ENCODE assay signal across 13 cellular contexts in genomic region chr3:114058646-114059045, GRCh38. TPM values are rescaled to one million over a fixed set of nuclear protein-coding genes. Genes with fewer than 3 reads are reported as not detected.
DNase-seq lines count a peak whose midpoint lies in the region; ATAC-seq, FAIRE-seq and TF ChIP-seq lines count a peak whose summit lies in the region.
"Had no signal": no experiment of that assay in that cellular context is flagged by ENCODE, and none has a peak within 500 bp of the region (broad histone marks: within the 10 kb centered on the region; RNA-seq: fewer than 3 reads in every experiment).

No MANE protein-coding gene starts in this region.

- H3K4me1 ChIP-seq in HepG2 (ENCODE audit: insufficient read depth, low read length): peaks cover 24% of the 10 kb centered on the region
- peaks cover 0 to 14% (median 0%) of the 10 kb centered on the region in 4 donors for H3K4me1 ChIP-seq in right lobe of liver
- peaks cover 16% of the 10 kb centered on the region for H3K4me1 ChIP-seq in Panc1 (ENCODE audit: control insufficient read depth, insufficient read depth, low read length)

- H3K9me3 Mint-ChIP-seq in endothelial cell (ENCODE audit: unreplicated experiment): no peaks in the 10 kb centered on the region

- TF ChIP-seq CTCF in HepG2 (CRISPR knock-in tag; IDR thresholded peaks at IDR 0.05): no peak
- TF ChIP-seq CTCF in right lobe of liver (IDR thresholded peaks at IDR 0.05): no peak
- TF ChIP-seq CTCF in Panc1 (IDR thresholded peaks at IDR 0.05): no peak
- no peak for TF ChIP-seq CTCF in endothelial cell (IDR thresholded peaks at IDR 0.05; ENCODE audit: unreplicated experiment)

- peak overlapping the region; percentile 20 for H3K4me3 Mint-ChIP-seq in endothelial cell (ENCODE audit: unreplicated experiment)

- H3K36me3 ChIP-seq in HepG2 (replicated peaks in 1 of 2; ENCODE audit: control insufficient read depth in 1 of 2, insufficient read depth in 2 of 2, low read length in 2 of 2) (peaks cover 0 to 4% of the 10 kb centered on the region in 2 experiments; a peak in 1 of 5 replicates), right lobe of liver (no peaks in the 10 kb centered on the region), Panc1 (ENCODE audit: control insufficient read depth, insufficient read depth, low read length) (peaks cover 4% of the 10 kb centered on the region)

- no peak overlapping the region for H3K4me3 ChIP-seq in HepG2 (replicated peaks in 1 of 3; ENCODE audit: insufficient read depth in 1 of 3, low read depth in 2 of 3, low read length in 3 of 3)
- no peak overlapping the region for H3K4me3 ChIP-seq in right lobe of liver
- H3K4me3 ChIP-seq in Panc1 (ENCODE audit: low read depth in 2 of 2, low read length in 2 of 2): peak overlapping the region; percentile 1 to 97; a peak in 1 of 4 replicates

- CTCF ChIA-PET in HepG2 (lab: Yijun Ruan, JAX; ENCODE audit: low intra/inter-chr PET ratio, low total read pairs) (no interaction called here), Panc1 (lab: Charles Lee) (no interaction called here)

- peaks cover 57% of the 10 kb centered on the region for H3K79me2 ChIP-seq in HepG2 (ENCODE audit: insufficient read depth, low read length)

- H3K4me1 Mint-ChIP-seq in endothelial cell (ENCODE audit: unreplicated experiment): peaks cover 16% of the 10 kb centered on the region

- TF ChIP-seq EP300 in HepG2 (IDR thresholded peaks at IDR 0.05; ENCODE audit: low read depth in 2 of 2, low read length in 2 of 2) (no peak), HepG2 (CRISPR knock-in tag; IDR thresholded peaks at IDR 0.05; ENCODE audit: borderline replicate concordance) (no peak)

- H4K20me1 ChIP-seq in HepG2 (ENCODE audit: insufficient read depth, low read length): no peaks in the 10 kb centered on the region

- H3K27ac ChIP-seq in HepG2 (ENCODE audit: extremely low read length, insufficient read depth, low read length): no peak overlapping the region
- H3K27ac ChIP-seq in right lobe of liver: no peak overlapping the region
- no peak overlapping the region for H3K27ac ChIP-seq in Panc1 (ENCODE audit: low read length)
- H3K27ac ChIP-seq: C4-2B had no signal

- in situ Hi-C loops in HepG2 (cut with HindIII; ENCODE audit: extremely low pct_ligation_motif_present, low pct_unique_long_range_greater_than_20kb): no loop called here
- in situ Hi-C loops in Panc1 (cut with HindIII; ENCODE audit: low pct_unique_long_range_greater_than_20kb, low sequenced_read_pairs): no loop called here

- POLR2A ChIA-PET in HepG2 (lab: Yijun Ruan, JAX): no interaction called here
- POLR2A ChIA-PET in Panc1 (lab: Charles Lee): no interaction called here

- DNase-seq in HepG2 (ENCODE audit: low spot score): no peak
- no peak for DNase-seq in right lobe of liver
- DNase-seq in Panc1 (ENCODE audit: low read depth, low spot score): no peak
- DNase-seq in endothelial cell (ENCODE audit: low spot score): no peak
- no peak for DNase-seq in globus pallidus (ENCODE audit: low spot score)
- no peak for DNase-seq in NCI-H748 (lab: John Stamatoyannopoulos, UW; ENCODE audit: unreplicated experiment)
- DNase-seq in cerebellar nuclear complex (lab: John Stamatoyannopoulos, UW): no peak
- DNase-seq: activated gamma-delta T cell treated with Interleukin-2 at 50 U/mL for 16 hours; mesenchymal stem cell; NCI-H446; stimulated activated CD4-positive, alpha-beta T cell treated with anti-CD3 and anti-CD28 coated beads, Interleukin-1b, Interleukin-23, amount 100 ng/mL, for 48 hours had no signal

- no peaks in the 10 kb centered on the region for H3K36me3 Mint-ChIP-seq in endothelial cell (ENCODE audit: low read depth, unreplicated experiment)

- H3K9me3 ChIP-seq in HepG2 (ENCODE audit: low read length): no peaks in the 10 kb centered on the region
- H3K9me3 ChIP-seq in right lobe of liver: no peaks in the 10 kb centered on the region
- no peaks in the 10 kb centered on the region for H3K9me3 ChIP-seq in Panc1 (ENCODE audit: control insufficient read depth, insufficient read depth, low read depth, low read length)

- WGBS in HepG2 (ENCODE audit: low lambda C conversion rate): 94% methylated on average over 8 of the region's 8 CpGs
- WGBS in right lobe of liver (ENCODE audit: insufficient coverage, low coverage, low lambda C conversion rate, missing lambda C conversion rate): 81% methylated on average over 7 of the region's 8 CpGs

- peak overlapping the region; percentile 75; the same call in 1 of the 2 replicates for H3K4me2 ChIP-seq in HepG2 (ENCODE audit: low read depth, low read length)

- no peak for TF ChIP-seq RAD21 in HepG2 (CRISPR knock-in tag; IDR thresholded peaks at IDR 0.05)

- ATAC-seq in HepG2 (no peak), right lobe of liver (no peak), Panc1 (no peak), GM21381 (IDR thresholded peaks at IDR 0.05; ENCODE audit: unreplicated experiment) (no peak)

- no peak for FAIRE-seq in HepG2 (lab: Jason Lieb, UNC)

- no peak overlapping the region for H3K9ac ChIP-seq in HepG2 (ENCODE audit: insufficient read depth, low read depth, low read length)

- TF ChIP-seq POLR2A in HepG2 (IDR thresholded peaks at IDR 0.05; ENCODE audit: insufficient read depth in 1 of 2, low read depth in 2 of 2, low read length in 2 of 2) (no peak), right lobe of liver (IDR thresholded peaks at IDR 0.05) (no peak)

- intact Hi-C loops in HepG2 (cut with micrococcal nuclease; ENCODE audit: unreplicated experiment): loop anchor here (10.0 kb wide), 1 partner anchor 544 kb away; the partner anchor contains the start of gene SPICE1
- intact Hi-C loops in right lobe of liver (cut with DNase I): no loop called here
- intact Hi-C loops in Panc1 (cut with micrococcal nuclease; ENCODE audit: unreplicated experiment): loop anchor here (10.0 kb wide), 1 partner anchor 214 kb away; no protein-coding TSS in a partner anchor

- no TSS peak for BruUV-seq in HepG2 (replicated peaks; lab: Mats Ljungman, UMichigan)
- no TSS peak for BruUV-seq in Panc1 (replicated peaks; lab: Mats Ljungman, UMichigan)

- H3K27me3 ChIP-seq in HepG2 (ENCODE audit: control insufficient read depth in 1 of 2, insufficient read depth in 2 of 2, low read length in 2 of 2) (no peaks in the 10 kb centered on the region; a peak in 1 of 5 replicates), right lobe of liver (no peaks in the 10 kb centered on the region), Panc1 (ENCODE audit: control insufficient read depth, insufficient read depth, low read length) (no peaks in the 10 kb centered on the region)

- no peak overlapping the region for H3K27ac Mint-ChIP-seq in endothelial cell (ENCODE audit: unreplicated experiment)

- H3K27me3 Mint-ChIP-seq in endothelial cell (ENCODE audit: unreplicated experiment): peaks cover 5% of the 10 kb centered on the region

- H2AFZ ChIP-seq in HepG2 (ENCODE audit: low read length): no peak overlapping the region

RNA-seq across cellular contexts. Expression of gene QTRT2, which starts 2.1 kb away (rescaled TPM):
- total RNA-seq in HepG2 (2016; rRNA removed; fragmentation: Illumina TruSeq; extraction: Trizol): 33.4 and 38.0 TPM in 2 replicates
- total RNA-seq in HepG2 (2016; cell fraction: cytosol; rRNA removed; fragmentation: Illumina TruSeq; extraction: Trizol; ENCODE audit: low read depth): 11.0 and 12.1 TPM in 2 replicates
- total RNA-seq in HepG2 (2016; cell fraction: insoluble cytoplasmic fraction; rRNA removed; fragmentation: Illumina TruSeq; extraction: Trizol): 36.8 and 38.6 TPM in 2 replicates
- total RNA-seq in HepG2 (2016; cell fraction: membrane; rRNA removed; fragmentation: Illumina TruSeq; extraction: Trizol): 23.6 and 28.2 TPM in 2 replicates
- total RNA-seq in HepG2 (2016; cell fraction: nucleus; rRNA removed; fragmentation: Illumina TruSeq; extraction: Trizol): 43.9 and 45.3 TPM in 2 replicates
- 6.6 and 7.1 TPM in 2 replicates for polyA plus RNA-seq in HepG2 (2011; rRNA removed)
- polyA plus RNA-seq in HepG2 (2011; cell fraction: cytosol; rRNA removed): 4.1 and 6.0 TPM in 2 replicates
- polyA plus RNA-seq in HepG2 (2011; cell fraction: nucleus; rRNA removed): 5.6 and 6.7 TPM in 2 replicates
- 10.0 and 10.9 TPM in 2 replicates for polyA plus RNA-seq in HepG2 (2012)
- 1.2 and 1.3 TPM in 2 replicates for polyA plus RNA-seq in HepG2 (2016; cell fraction: cytosol; fragmentation: Illumina TruSeq; extraction: Trizol; ENCODE audit: low read depth)
- 22.8 and 23.8 TPM in 2 replicates for polyA plus RNA-seq in HepG2 (2016; cell fraction: insoluble cytoplasmic fraction; fragmentation: Illumina TruSeq; extraction: Trizol; ENCODE audit: low read depth)
- 3.5 and 3.9 TPM in 2 replicates for polyA plus RNA-seq in HepG2 (2016; cell fraction: membrane; fragmentation: Illumina TruSeq; extraction: Trizol; ENCODE audit: low read depth)
- 28.1 and 37.6 TPM in 2 replicates for polyA plus RNA-seq in HepG2 (2016; cell fraction: nucleus; fragmentation: Illumina TruSeq; extraction: Trizol; ENCODE audit: insufficient read depth, low read depth)
- 13.2 and 38.2 TPM in 2 replicates for polyA minus RNA-seq in HepG2 (2011; rRNA and poly(A)+ RNA removed; ENCODE audit: low replicate concordance)
- 9.9 and 12.2 TPM in 2 replicates for polyA minus RNA-seq in HepG2 (2011; cell fraction: cytosol; rRNA and poly(A)+ RNA removed)
- 31.5 and 45.8 TPM in 2 replicates for polyA minus RNA-seq in HepG2 (2011; cell fraction: nucleus; rRNA and poly(A)+ RNA removed)
- 1 to 10 TPM; 6.3 to 9.8 (median 7.8) TPM for total RNA-seq in right lobe of liver
- 51.6 TPM for total RNA-seq in Panc1 (2021; ENCODE audit: unreplicated experiment)
- 16.2 TPM for polyA plus RNA-seq in Panc1 (2012; ENCODE audit: insufficient read length)
- 23.9 TPM for total RNA-seq in endothelial cell (ENCODE audit: unreplicated experiment)

RNA-seq across cellular contexts. Expression of gene CCDC191, which starts 2.3 kb away (rescaled TPM):
- total RNA-seq in HepG2 (2016; rRNA removed; fragmentation: Illumina TruSeq; extraction: Trizol) (1.2 and 1.4 TPM in 2 replicates), right lobe of liver (1 to 10 TPM in 3 of 6 experiments, under 1 TPM in 3; 0.43 to 1.6 (median 0.96) TPM), Panc1 (2021; ENCODE audit: unreplicated experiment) (5.6 TPM), endothelial cell (ENCODE audit: unreplicated experiment) (4.0 TPM)
- total RNA-seq in HepG2 (2016; cell fraction: cytosol; rRNA removed; fragmentation: Illumina TruSeq; extraction: Trizol; ENCODE audit: low read depth): 1.1 and 1.3 TPM in 2 replicates
- 0.74 and 1.2 TPM in 2 replicates for total RNA-seq in HepG2 (2016; cell fraction: insoluble cytoplasmic fraction; rRNA removed; fragmentation: Illumina TruSeq; extraction: Trizol)
- 0.34 and 0.49 TPM in 2 replicates for total RNA-seq in HepG2 (2016; cell fraction: membrane; rRNA removed; fragmentation: Illumina TruSeq; extraction: Trizol)
- total RNA-seq in HepG2 (2016; cell fraction: nucleus; rRNA removed; fragmentation: Illumina TruSeq; extraction: Trizol): 2.2 and 2.3 TPM in 2 replicates
- polyA plus RNA-seq in HepG2 (2011; rRNA removed): 0.69 and 0.91 TPM in 2 replicates
- 0.16 and 0.24 TPM in 2 replicates for polyA plus RNA-seq in HepG2 (2011; cell fraction: cytosol; rRNA removed)
- polyA plus RNA-seq in HepG2 (2011; cell fraction: nucleus; rRNA removed): 1.3 and 1.7 TPM in 2 replicates
- 0.71 and 1.9 TPM in 2 replicates for polyA plus RNA-seq in HepG2 (2012)
- 0.03 TPM in 2 replicates for polyA plus RNA-seq in HepG2 (2016; cell fraction: cytosol; fragmentation: Illumina TruSeq; extraction: Trizol; ENCODE audit: low read depth)
- 0.59 and 0.84 TPM in 2 replicates for polyA plus RNA-seq in HepG2 (2016; cell fraction: insoluble cytoplasmic fraction; fragmentation: Illumina TruSeq; extraction: Trizol; ENCODE audit: low read depth)
- 0.07 and 0.14 TPM in 2 replicates for polyA plus RNA-seq in HepG2 (2016; cell fraction: membrane; fragmentation: Illumina TruSeq; extraction: Trizol; ENCODE audit: low read depth)
- 2.0 and 3.5 TPM in 2 replicates for polyA plus RNA-seq in HepG2 (2016; cell fraction: nucleus; fragmentation: Illumina TruSeq; extraction: Trizol; ENCODE audit: insufficient read depth, low read depth)
- polyA minus RNA-seq in HepG2 (2011; rRNA and poly(A)+ RNA removed; ENCODE audit: low replicate concordance): 0.14 and 0.40 TPM in 2 replicates
- polyA minus RNA-seq in HepG2 (2011; cell fraction: cytosol; rRNA and poly(A)+ RNA removed): not detected in 2 replicates
- 1.8 and 3.5 TPM in 2 replicates for polyA minus RNA-seq in HepG2 (2011; cell fraction: nucleus; rRNA and poly(A)+ RNA removed)
- 5.0 TPM for polyA plus RNA-seq in Panc1 (2012; ENCODE audit: insufficient read length)

Comparison
In these comparisons a context has a peak if more than half of its experiments do, and no peak if none do; other contexts are left out.
1. intact Hi-C loops: an anchor here in HepG2 (10.0 kb wide) and Panc1 (10.0 kb wide); none called in right lobe of liver.
2. H3K4me3 ChIP-seq: peak in Panc1 (2 of 2); none in HepG2 (0 of 3) and right lobe of liver (0 of 3).